ENCODE assay signal across 9 cellular contexts in the genomic region with DNA sequence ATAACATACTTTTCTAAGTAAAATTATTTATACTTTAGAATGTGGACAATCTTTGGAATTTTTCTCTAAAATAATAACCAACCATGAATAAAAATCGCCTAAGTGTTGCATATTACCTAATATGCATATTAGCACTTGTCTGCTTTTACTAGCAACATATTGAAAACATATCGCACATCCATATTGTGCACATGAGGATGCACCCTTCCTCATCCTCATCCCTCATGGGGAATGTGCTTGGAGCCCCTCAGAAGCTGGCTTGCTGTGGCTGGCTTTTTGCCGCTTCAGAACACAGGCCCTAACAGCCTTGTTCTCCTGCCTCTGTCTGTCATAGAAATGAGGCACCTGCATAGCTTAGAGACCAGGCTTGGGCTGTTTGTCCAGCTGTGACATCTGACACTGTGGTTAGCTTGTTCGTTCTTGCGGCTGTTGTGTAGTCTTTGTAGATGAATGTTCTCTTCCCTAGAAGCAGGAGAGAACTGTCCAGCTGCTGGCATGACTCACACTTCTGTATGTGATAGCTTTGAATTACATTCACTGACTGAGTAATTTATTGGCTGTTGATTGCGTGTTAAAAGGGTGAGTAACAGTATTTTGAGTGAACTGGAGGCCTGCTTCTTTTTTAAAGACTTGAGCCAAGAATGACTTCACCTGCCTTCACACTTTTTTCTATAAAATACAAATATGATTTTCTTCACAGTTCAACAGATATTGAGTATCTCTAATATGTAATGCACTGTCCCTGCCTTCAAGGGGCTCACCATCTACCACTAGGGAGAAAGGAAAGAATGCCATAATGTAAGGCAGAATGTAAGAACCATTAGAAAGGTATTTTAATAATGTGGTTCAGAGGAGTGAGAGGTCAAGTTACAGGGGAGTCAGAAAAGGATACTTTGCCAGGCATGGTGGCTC.
DNase-seq lines count a peak whose midpoint lies in the region; ATAC-seq and TF ChIP-seq lines count a peak whose summit lies in the region.
"Had no signal": no experiment of that assay in that cellular context is flagged by ENCODE, and none has a peak within 500 bp of the region (broad histone marks: within the 10 kb centered on the region; RNA-seq: fewer than 3 reads in every experiment).

No MANE protein-coding gene starts in this region.

- H3K27ac Mint-ChIP-seq in activated CD4-positive, alpha-beta memory T cell treated with anti-CD3 and anti-CD28 coated beads for 36 hours = no peak overlapping the region
- H3K27ac Mint-ChIP-seq in activated CD4-positive, alpha-beta memory T cell treated with anti-CD3 and anti-CD28 coated beads, Interleukin-2, amount 10 ng/mL, durations not matched to agents 7 days and 5 days = no peak overlapping the region
- H3K27ac Mint-ChIP-seq in GM23338 = no peak overlapping the region

- no peak overlapping the region for H3K4me3 Mint-ChIP-seq in activated CD4-positive, alpha-beta memory T cell treated with anti-CD3 and anti-CD28 coated beads for 36 hours
- no peak overlapping the region for H3K4me3 Mint-ChIP-seq in activated CD4-positive, alpha-beta memory T cell treated with anti-CD3 and anti-CD28 coated beads, Interleukin-2, amount 10 ng/mL, durations not matched to agents 7 days and 5 days
- no peak overlapping the region for H3K4me3 Mint-ChIP-seq in GM23338

- peaks cover 96% of the 10 kb centered on the region for H3K79me2 ChIP-seq in GM23338 (replicated peaks; ENCODE audit: insufficient read depth)

- H3K9me2 ChIP-seq in GM23338 (ENCODE audit: insufficient read depth) = no peaks in the 10 kb centered on the region

- H3K9me3 Mint-ChIP-seq in activated CD4-positive, alpha-beta memory T cell treated with anti-CD3 and anti-CD28 coated beads for 36 hours = no peaks in the 10 kb centered on the region
- no peaks in the 10 kb centered on the region for H3K9me3 Mint-ChIP-seq in activated CD4-positive, alpha-beta memory T cell treated with anti-CD3 and anti-CD28 coated beads, Interleukin-2, amount 10 ng/mL, durations not matched to agents 7 days and 5 days
- no peaks in the 10 kb centered on the region for H3K9me3 Mint-ChIP-seq in GM23338

- H3K36me3 Mint-ChIP-seq in activated CD4-positive, alpha-beta memory T cell treated with anti-CD3 and anti-CD28 coated beads for 36 hours = peaks cover 4% of the 10 kb centered on the region
- no peaks in the 10 kb centered on the region for H3K36me3 Mint-ChIP-seq in activated CD4-positive, alpha-beta memory T cell treated with anti-CD3 and anti-CD28 coated beads, Interleukin-2, amount 10 ng/mL, durations not matched to agents 7 days and 5 days (ENCODE audit: low read depth)
- peaks cover 25% of the 10 kb centered on the region for H3K36me3 Mint-ChIP-seq in GM23338 (ENCODE audit: low read depth)

- TF ChIP-seq CTCF in GM23338 (conservative IDR thresholded peaks at IDR 0.05; ENCODE audit: low read depth in 2 of 2) (no peak), foreskin fibroblast (IDR thresholded peaks at IDR 0.05; ENCODE audit: low read depth, low read length) (no peak), retinal pigment epithelial cell (conservative IDR thresholded peaks at IDR 0.05; ENCODE audit: low read depth, low read length) (no peak)

- no peak overlapping the region for H3K27ac ChIP-seq in GM23338 (ENCODE audit: low read depth)
- H3K27ac ChIP-seq: breast epithelium had no signal

- no peak overlapping the region for H3K4me3 ChIP-seq in GM23338
- H3K4me3 ChIP-seq in Jurkat, Clone E6-1 (ENCODE audit: low read length) = no peak overlapping the region
- no peak overlapping the region for H3K4me3 ChIP-seq in foreskin fibroblast (ENCODE audit: low read depth in 1 of 2, low read length in 2 of 2)
- no peak overlapping the region for H3K4me3 ChIP-seq in retinal pigment epithelial cell (ENCODE audit: low read length)
- H3K4me3 ChIP-seq: breast epithelium had no signal

- POLR2A ChIA-PET in activated CD4-positive, alpha-beta memory T cell treated with anti-CD3 and anti-CD28 coated beads for 36 hours (lab: Charles Lee) = no interaction called here
- POLR2A ChIA-PET in activated CD4-positive, alpha-beta memory T cell treated with anti-CD3 and anti-CD28 coated beads, Interleukin-2, amount 10 ng/mL, durations not matched to agents 7 days and 5 days (lab: Charles Lee) = no interaction called here

- H3K36me3 ChIP-seq in GM23338 (ENCODE audit: insufficient read depth) = no peaks in the 10 kb centered on the region
- H3K36me3 ChIP-seq: breast epithelium had no signal

- H3K4me1 ChIP-seq in GM23338 (ENCODE audit: insufficient read depth) = peaks cover 58% of the 10 kb centered on the region
- H3K4me1 ChIP-seq: breast epithelium had no signal

- H3K27me3 Mint-ChIP-seq in activated CD4-positive, alpha-beta memory T cell treated with anti-CD3 and anti-CD28 coated beads for 36 hours = no peaks in the 10 kb centered on the region
- H3K27me3 Mint-ChIP-seq in activated CD4-positive, alpha-beta memory T cell treated with anti-CD3 and anti-CD28 coated beads, Interleukin-2, amount 10 ng/mL, durations not matched to agents 7 days and 5 days = no peaks in the 10 kb centered on the region
- no peaks in the 10 kb centered on the region for H3K27me3 Mint-ChIP-seq in GM23338 (ENCODE audit: insufficient read depth, low read depth, poor library complexity)

- intact Hi-C loops in activated CD4-positive, alpha-beta memory T cell treated with anti-CD3 and anti-CD28 coated beads for 36 hours (cut with micrococcal nuclease) = loop anchor here (10.0 kb wide), 1 partner anchor 87 kb away; the partner anchor contains the start of gene GALNT7

- H3K4me1 Mint-ChIP-seq in activated CD4-positive, alpha-beta memory T cell treated with anti-CD3 and anti-CD28 coated beads for 36 hours (ENCODE audit: low read depth) = no peaks in the 10 kb centered on the region
- no peaks in the 10 kb centered on the region for H3K4me1 Mint-ChIP-seq in activated CD4-positive, alpha-beta memory T cell treated with anti-CD3 and anti-CD28 coated beads, Interleukin-2, amount 10 ng/mL, durations not matched to agents 7 days and 5 days
- peaks cover 65% of the 10 kb centered on the region for H3K4me1 Mint-ChIP-seq in GM23338

- 0 out of 2 replicates have a peak, but pooled peaks cover 5% of the 10 kb centered on the region for H4K20me1 ChIP-seq in GM23338 (replicated peaks; ENCODE audit: insufficient read depth)

- peak; percentile 31; the same call in 2 of the 3 replicates for ATAC-seq in GM23338

- DNase-seq in activated CD4-positive, alpha-beta memory T cell treated with anti-CD3 and anti-CD28 coated beads for 36 hours = peak; percentile 38
- no peak for DNase-seq in activated CD4-positive, alpha-beta memory T cell treated with anti-CD3 and anti-CD28 coated beads, Interleukin-2, amount 10 ng/mL, durations not matched to agents 7 days and 5 days
- peak; percentile 52 for DNase-seq in GM23338 (ENCODE audit: low spot score)
- peak; percentile 94 for DNase-seq in Jurkat, Clone E6-1 (ENCODE audit: low read depth, low spot score)
- peak; percentile 92 to 93 for DNase-seq in SHP77 (lab: John Stamatoyannopoulos, UW)
- peak; percentile 95 to 97 for DNase-seq in foreskin fibroblast
- peak; percentile 89 for DNase-seq in retinal pigment epithelial cell (ENCODE audit: low read depth)
- no peak for DNase-seq in activated effector memory CD4-positive, alpha-beta T cell treated with Interleukin-2 at 50 U/mL for 16 hours

- no peaks in the 10 kb centered on the region for H3K27me3 ChIP-seq in GM23338 (ENCODE audit: insufficient read depth)
- H3K27me3 ChIP-seq: breast epithelium had no signal

- no peak overlapping the region for H3K4me2 ChIP-seq in GM23338

- no peaks in the 10 kb centered on the region for H3F3A ChIP-seq in GM23338 (replicated peaks; ENCODE audit: low read depth)

- H2AFZ ChIP-seq in GM23338 = no peak overlapping the region

- CTCF ChIA-PET in activated CD4-positive, alpha-beta memory T cell treated with anti-CD3 and anti-CD28 coated beads for 36 hours (lab: Charles Lee) = interaction anchor here (0.7 kb wide), 1 partner anchor 49 kb away, joined by 3 read pairs; no protein-coding TSS in a partner anchor
- CTCF ChIA-PET in activated CD4-positive, alpha-beta memory T cell treated with anti-CD3 and anti-CD28 coated beads, Interleukin-2, amount 10 ng/mL, durations not matched to agents 7 days and 5 days (lab: Charles Lee) = interaction anchor here (1.0 kb wide), 1 partner anchor 241 kb away, joined by 3 read pairs; no protein-coding TSS in a partner anchor

TF ChIP-seq in GM23338, 12 proteins besides CTCF, POLR2A, EP300 and RAD21:
- TF ChIP-seq, protein P1, sequence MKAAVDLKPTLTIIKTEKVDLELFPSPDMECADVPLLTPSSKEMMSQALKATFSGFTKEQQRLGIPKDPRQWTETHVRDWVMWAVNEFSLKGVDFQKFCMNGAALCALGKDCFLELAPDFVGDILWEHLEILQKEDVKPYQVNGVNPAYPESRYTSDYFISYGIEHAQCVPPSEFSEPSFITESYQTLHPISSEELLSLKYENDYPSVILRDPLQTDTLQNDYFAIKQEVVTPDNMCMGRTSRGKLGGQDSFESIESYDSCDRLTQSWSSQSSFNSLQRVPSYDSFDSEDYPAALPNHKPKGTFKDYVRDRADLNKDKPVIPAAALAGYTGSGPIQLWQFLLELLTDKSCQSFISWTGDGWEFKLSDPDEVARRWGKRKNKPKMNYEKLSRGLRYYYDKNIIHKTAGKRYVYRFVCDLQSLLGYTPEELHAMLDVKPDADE (IDR thresholded peaks at IDR 0.05) = no peak
- TF ChIP-seq STAT1 (IDR thresholded peaks at IDR 0.05; ENCODE audit: unreplicated experiment) = no peak

Comparison
In these comparisons a context has a peak if more than half of its experiments do, and no peak if none do; other contexts are left out.
1. DNase-seq: peak in activated CD4-positive, alpha-beta memory T cell treated with anti-CD3 and anti-CD28 coated beads for 36 hours (single experiment), GM23338 (single experiment), Jurkat, Clone E6-1 (single experiment), SHP77 (2 of 2), foreskin fibroblast (2 of 2) and retinal pigment epithelial cell (single experiment); none in activated CD4-positive, alpha-beta memory T cell treated with anti-CD3 and anti-CD28 coated beads, Interleukin-2, amount 10 ng/mL, durations not matched to agents 7 days and 5 days (single experiment) and activated effector memory CD4-positive, alpha-beta T cell treated with Interleukin-2 at 50 U/mL for 16 hours (single experiment).